Comparison of ENCODE assay signal across 13 cellular contexts in genomic region chr6:72953901-72954494, GRCh38.
DNase-seq lines count a peak whose midpoint lies in the region; ATAC-seq and TF ChIP-seq lines count a peak whose summit lies in the region.
"Had no signal": no experiment of that assay in that cellular context is flagged by ENCODE, and none has a peak within 500 bp of the region (broad histone marks: within the 10 kb centered on the region; RNA-seq: fewer than 3 reads in every experiment).

No MANE protein-coding gene starts in this region.

- H3K36me3 Mint-ChIP-seq in HFFc6 (ENCODE audit: low read depth): no peaks in the 10 kb centered on the region
- H3K36me3 Mint-ChIP-seq: naive thymus-derived CD4-positive, alpha-beta T cell had no signal

- peak overlapping the region; percentile 79 for H3K27ac ChIP-seq in SK-N-MC

- intact Hi-C loops in posterior cingulate gyrus (cut with DNase I): no loop called here

- peak overlapping the region; percentile 43 for H3K9ac ChIP-seq in SK-N-MC (ENCODE audit: insufficient read length)

- H3K4me3 ChIP-seq in SK-N-MC: peak overlapping the region; percentile 61
- H3K4me3 ChIP-seq in fibroblast of pulmonary artery (replicated peaks; ENCODE audit: low read depth, low read length): no peak overlapping the region
- no peak overlapping the region for H3K4me3 ChIP-seq in H7 (ENCODE audit: insufficient read depth, low read depth, low read length)

- peak overlapping the region; percentile 70 for H3K4me3 Mint-ChIP-seq in HFFc6
- no peak overlapping the region for H3K4me3 Mint-ChIP-seq in stimulated activated naive CD8-positive, alpha-beta T cell treated with anti-CD3 and anti-CD28 coated beads, Interleukin-15, amount 100 ng/mL, for 72 hours
- H3K4me3 Mint-ChIP-seq: activated CD4-positive, alpha-beta memory T cell treated with anti-CD3 and anti-CD28 coated beads, Interleukin-2, amount 10 ng/mL, durations not matched to agents 7 days and 5 days; naive thymus-derived CD4-positive, alpha-beta T cell had no signal

- H3K27me3 Mint-ChIP-seq in HFFc6 (ENCODE audit: insufficient read depth): no peaks in the 10 kb centered on the region
- no peaks in the 10 kb centered on the region for H3K27me3 Mint-ChIP-seq in stimulated activated naive CD8-positive, alpha-beta T cell treated with anti-CD3 and anti-CD28 coated beads, Interleukin-15, amount 100 ng/mL, for 72 hours
- H3K27me3 Mint-ChIP-seq: activated CD4-positive, alpha-beta memory T cell treated with anti-CD3 and anti-CD28 coated beads, Interleukin-2, amount 10 ng/mL, durations not matched to agents 7 days and 5 days; naive thymus-derived CD4-positive, alpha-beta T cell had no signal

- DNase-seq in HFFc6 (no peak), SK-N-MC (ENCODE audit: low read depth, low spot score) (no peak), fibroblast of pulmonary artery (ENCODE audit: low read depth) (peak; percentile 65), H7 (no peak), posterior cingulate gyrus (no peak), NOMO-1 (lab: John Stamatoyannopoulos, UW; ENCODE audit: unreplicated experiment in 2 of 2) (no peak)
- no peak for DNase-seq in stimulated activated naive CD8-positive, alpha-beta T cell treated with anti-CD3 and anti-CD28 coated beads, Interleukin-15, amount 100 ng/mL, for 72 hours
- DNase-seq: activated CD4-positive, alpha-beta memory T cell treated with anti-CD3 and anti-CD28 coated beads, Interleukin-2, amount 10 ng/mL, durations not matched to agents 7 days and 5 days; activated gamma-delta T cell; cerebellar nuclear complex; COR-L47; naive thymus-derived CD4-positive, alpha-beta T cell; NCI-H2227 treated with DMSO at 0.1 percent for 48 hours had no signal

- H3K9me3 Mint-ChIP-seq in HFFc6: no peaks in the 10 kb centered on the region
- H3K9me3 Mint-ChIP-seq in stimulated activated naive CD8-positive, alpha-beta T cell treated with anti-CD3 and anti-CD28 coated beads, Interleukin-15, amount 100 ng/mL, for 72 hours: no peaks in the 10 kb centered on the region
- H3K9me3 Mint-ChIP-seq: activated CD4-positive, alpha-beta memory T cell treated with anti-CD3 and anti-CD28 coated beads, Interleukin-2, amount 10 ng/mL, durations not matched to agents 7 days and 5 days; naive thymus-derived CD4-positive, alpha-beta T cell had no signal

- no peaks in the 10 kb centered on the region for H3K9me3 ChIP-seq in SK-N-MC (ENCODE audit: low read depth, low read length)

- TF ChIP-seq CTCF in HFFc6 (IDR thresholded peaks at IDR 0.05) (no peak), fibroblast of pulmonary artery (IDR thresholded peaks at IDR 0.05; ENCODE audit: low read length, missing control alignments) (no peak)

- peak overlapping the region; percentile 96 for H3K27ac Mint-ChIP-seq in HFFc6
- peak overlapping the region; percentile 42 to 55 for H3K27ac Mint-ChIP-seq in stimulated activated naive CD8-positive, alpha-beta T cell treated with anti-CD3 and anti-CD28 coated beads, Interleukin-15, amount 100 ng/mL, for 72 hours
- H3K27ac Mint-ChIP-seq: activated CD4-positive, alpha-beta memory T cell treated with anti-CD3 and anti-CD28 coated beads, Interleukin-2, amount 10 ng/mL, durations not matched to agents 7 days and 5 days had no signal

- peaks cover 74% of the 10 kb centered on the region for H3K4me1 Mint-ChIP-seq in HFFc6 (ENCODE audit: low read depth)
- H3K4me1 Mint-ChIP-seq in stimulated activated naive CD8-positive, alpha-beta T cell treated with anti-CD3 and anti-CD28 coated beads, Interleukin-15, amount 100 ng/mL, for 72 hours: peaks cover 34% of the 10 kb centered on the region
- H3K4me1 Mint-ChIP-seq: activated CD4-positive, alpha-beta memory T cell treated with anti-CD3 and anti-CD28 coated beads, Interleukin-2, amount 10 ng/mL, durations not matched to agents 7 days and 5 days had no signal

- no peak for ATAC-seq in stimulated activated naive CD8-positive, alpha-beta T cell treated with anti-CD3 and anti-CD28 coated beads, Interleukin-15, amount 100 ng/mL, for 72 hours
- ATAC-seq: naive thymus-derived CD4-positive, alpha-beta T cell had no signal

- no peaks in the 10 kb centered on the region for H3K36me3 ChIP-seq in SK-N-MC (ENCODE audit: insufficient read depth, low read length)
- no peaks in the 10 kb centered on the region for H3K36me3 ChIP-seq in H7 (replicated peaks; ENCODE audit: control insufficient read depth, insufficient read depth, low read length)

- H3K27me3 ChIP-seq in H7 (ENCODE audit: control insufficient read depth, insufficient read depth, low read length): no peaks in the 10 kb centered on the region
